Comparison of ENCODE assay signal across 17 cellular contexts in genomic region chr1:37663426-37664000, GRCh38. TPM values are rescaled to one million over a fixed set of nuclear protein-coding genes. Genes with fewer than 3 reads are reported as not detected.
"Had no signal": no experiment of that assay in that cellular context is flagged by ENCODE, and none has a peak within 500 bp of the region (broad histone marks: within the 10 kb centered on the region; RNA-seq: fewer than 3 reads in every experiment).

No MANE protein-coding gene starts in this region.

- H3K9me3 Mint-ChIP-seq: activated naive CD8-positive, alpha-beta T cell treated with anti-CD3 and anti-CD28 coated beads, Interleukin-2, amount 50 U/mL, for 24 hours; activated T-helper 17 cell treated with anti-CD3 and anti-CD28 coated beads, Interleukin-2, amount 50 U/mL, for 72 hours had no signal

- H3K4me3 Mint-ChIP-seq: activated naive CD8-positive, alpha-beta T cell treated with anti-CD3 and anti-CD28 coated beads, Interleukin-2, amount 50 U/mL, for 24 hours; activated T-helper 17 cell treated with anti-CD3 and anti-CD28 coated beads, Interleukin-2, amount 50 U/mL, for 72 hours had no signal

- H3K4me1 Mint-ChIP-seq: activated naive CD8-positive, alpha-beta T cell treated with anti-CD3 and anti-CD28 coated beads, Interleukin-2, amount 50 U/mL, for 24 hours; activated T-helper 17 cell treated with anti-CD3 and anti-CD28 coated beads, Interleukin-2, amount 50 U/mL, for 72 hours had no signal

- H3K27ac ChIP-seq: hepatocyte, pancreas, stomach, testis, upper lobe of left lung had no signal

- H3K79me2 ChIP-seq: hepatocyte had no signal

- H3K4me3 ChIP-seq: hepatocyte, pancreas, stomach, testis, upper lobe of left lung had no signal

- H3K27ac Mint-ChIP-seq: activated naive CD8-positive, alpha-beta T cell treated with anti-CD3 and anti-CD28 coated beads, Interleukin-2, amount 50 U/mL, for 24 hours; activated T-helper 17 cell treated with anti-CD3 and anti-CD28 coated beads, Interleukin-2, amount 50 U/mL, for 72 hours had no signal

- H3K4me2 ChIP-seq: hepatocyte had no signal

- H3K36me3 ChIP-seq: pancreas, stomach, upper lobe of left lung had no signal

- ATAC-seq: activated naive CD8-positive, alpha-beta T cell treated with anti-CD3 and anti-CD28 coated beads, Interleukin-2, amount 50 U/mL, for 24 hours; activated T-helper 17 cell treated with anti-CD3 and anti-CD28 coated beads, Interleukin-2, amount 50 U/mL, for 72 hours had no signal

- DNase-seq: activated CD4-positive, CD25-positive, alpha-beta regulatory T cell treated with anti-CD3 and anti-CD28 coated beads, Interleukin-2, amount 50 U/mL, for 72 hours; activated naive CD4-positive, alpha-beta T cell treated with Interleukin-2 at 50 U/mL for 16 hours; activated naive CD8-positive, alpha-beta T cell treated with anti-CD3 and anti-CD28 coated beads, Interleukin-2, amount 50 U/mL, for 24 hours; activated T-cell treated with anti-CD3 and anti-CD28 coated beads for 4 hours; aorta; kidney glomerular epithelial cell; stimulated activated CD4-positive, alpha-beta T cell treated with anti-CD3 and anti-CD28 coated beads, Interleukin-12 subunit alpha, Interleukin-12 subunit beta, amount 100 ng/mL, for 4 hours; stimulated activated CD4-positive, alpha-beta T cell treated with anti-CD3 and anti-CD28 coated beads, Interleukin-2, amount 100 ng/mL, for 24 hours; stomach; T1000; testis; upper lobe of left lung had no signal

- H3K4me1 ChIP-seq: pancreas, testis, upper lobe of left lung had no signal

- H3K27me3 ChIP-seq: pancreas, testis had no signal

- H2AFZ ChIP-seq: hepatocyte had no signal

RNA-seq across cellular contexts. Expression of gene RSPO1, which starts 28.8 kb away (rescaled TPM):
- total RNA-seq: activated T-helper 17 cell treated with anti-CD3 and anti-CD28 coated beads, Interleukin-2, amount 50 U/mL, for 72 hours; bronchial epithelial cell; dermis microvascular lymphatic vessel endothelial cell had no signal
